ENCODE assay signal across 1 cellular context in genomic region chr11:27719575-27719925, GRCh38.
TF ChIP-seq lines count a peak whose summit lies in the region.

No MANE protein-coding gene starts in this region.

TF ChIP-seq in H1, 55 proteins besides CTCF, POLR2A, EP300 and RAD21 (continued from another document):
- TF ChIP-seq RNF2 (IDR thresholded peaks at IDR 0.05; ENCODE audit: borderline replicate concordance, low read depth, low read length, missing control alignments, poor library complexity, severe bottlenecking) = peak; percentile 3
